24 cellular contexts compared by ENCODE assay signal in the genomic region with DNA sequence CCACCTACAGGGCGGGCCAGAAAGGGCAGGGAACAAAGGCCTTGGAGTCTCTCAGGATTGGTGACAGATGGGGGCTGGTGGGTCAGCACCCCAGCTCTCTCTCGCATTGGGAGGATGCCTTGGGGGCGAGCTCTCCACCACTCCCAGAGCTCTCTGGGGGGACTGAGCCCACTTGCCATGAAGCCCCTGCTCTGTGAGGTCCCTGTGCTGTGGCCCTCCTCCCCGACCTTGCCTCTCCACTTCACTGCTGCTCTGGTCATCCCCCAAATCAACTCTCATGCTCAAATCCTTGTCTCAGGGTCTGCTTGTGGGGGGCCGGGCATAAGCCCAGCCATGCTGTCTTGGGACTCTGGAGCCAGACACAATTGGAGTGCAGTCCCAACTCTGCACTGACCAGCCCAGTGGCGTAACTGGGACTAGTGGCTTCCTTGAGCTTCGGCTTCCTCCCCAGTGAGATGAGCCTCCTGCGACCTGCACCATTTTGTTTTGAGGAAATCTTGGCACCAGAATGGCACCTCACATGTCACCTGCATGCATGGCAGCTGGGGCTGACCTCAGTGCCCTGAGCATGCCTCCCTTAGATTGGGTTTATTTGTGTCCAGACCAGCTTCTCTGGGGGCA.
"Had no signal": no experiment of that assay in that cellular context is flagged by ENCODE, and none has a peak within 500 bp of the region (broad histone marks: within the 10 kb centered on the region; RNA-seq: fewer than 3 reads in every experiment).

No MANE protein-coding gene starts in this region.

- H3K9me3 Mint-ChIP-seq: activated naive CD4-positive, alpha-beta T cell treated with anti-CD3 and anti-CD28 coated beads, Interleukin-2, amount 10 ng/mL, durations not matched to agents 7 days and 5 days; activated naive CD8-positive, alpha-beta T cell treated with anti-CD3 and anti-CD28 coated beads, Interleukin-2, amount 50 U/mL, for 24 hours; nephron progenitor cell; T-helper 1 cell treated with Interleukin-12 subunit alpha and Interleukin-12 subunit beta and Interleukin-4 antibody, amounts not matched to agents 30 μg/mL and 1 μg/mL, for 36 hours had no signal

- H3K27me3 Mint-ChIP-seq: activated naive CD4-positive, alpha-beta T cell treated with anti-CD3 and anti-CD28 coated beads, Interleukin-2, amount 10 ng/mL, durations not matched to agents 7 days and 5 days had no signal

- H3K4me1 ChIP-seq: esophagus muscularis mucosa, parathyroid adenoma, right atrium auricular region, tibial nerve had no signal

- FAIRE-seq: frontal cortex, TTC549 had no signal

- H3K4me1 Mint-ChIP-seq: activated naive CD4-positive, alpha-beta T cell treated with anti-CD3 and anti-CD28 coated beads, Interleukin-2, amount 10 ng/mL, durations not matched to agents 7 days and 5 days had no signal

- ATAC-seq: activated CD4-positive, CD25-positive, alpha-beta regulatory T cell treated with anti-CD3 and anti-CD28 coated beads, Interleukin-2, amount 50 U/mL, for 24 hours; activated naive CD8-positive, alpha-beta T cell treated with anti-CD3 and anti-CD28 coated beads, Interleukin-2, amount 50 U/mL, for 24 hours; left lung; lower lobe of right lung had no signal

- H3K4me3 Mint-ChIP-seq: activated naive CD4-positive, alpha-beta T cell treated with anti-CD3 and anti-CD28 coated beads, Interleukin-2, amount 10 ng/mL, durations not matched to agents 7 days and 5 days; activated naive CD8-positive, alpha-beta T cell treated with anti-CD3 and anti-CD28 coated beads, Interleukin-2, amount 50 U/mL, for 24 hours; nephron progenitor cell; T-helper 1 cell treated with Interleukin-12 subunit alpha and Interleukin-12 subunit beta and Interleukin-4 antibody, amounts not matched to agents 30 μg/mL and 1 μg/mL, for 36 hours had no signal

- H3K4me3 ChIP-seq: esophagus muscularis mucosa, left lung, lower lobe of right lung, right atrium auricular region, tibial nerve had no signal

- H3K9me3 ChIP-seq: esophagus muscularis mucosa, left lung, lower lobe of right lung, right atrium auricular region, tibial nerve had no signal

- H3K36me3 Mint-ChIP-seq: activated naive CD4-positive, alpha-beta T cell treated with anti-CD3 and anti-CD28 coated beads, Interleukin-2, amount 10 ng/mL, durations not matched to agents 7 days and 5 days had no signal

- DNase-seq: activated CD4-positive, alpha-beta T cell treated with anti-CD3 and anti-CD28 coated beads for 48 hours; activated CD4-positive, alpha-beta T cell treated with anti-CD3 and anti-CD28 coated beads, Interleukin-2, amount 50 U/mL, for 48 hours; activated CD8-positive, alpha-beta memory T cell treated with anti-CD3 and anti-CD28 coated beads for 24 hours; activated gamma-delta T cell; activated naive CD4-positive, alpha-beta T cell treated with anti-CD3 and anti-CD28 coated beads, Interleukin-2, amount 10 ng/mL, durations not matched to agents 7 days and 5 days; activated naive CD8-positive, alpha-beta T cell treated with anti-CD3 and anti-CD28 coated beads, Interleukin-2, amount 50 U/mL, for 24 hours; amygdala; caudate nucleus; lower lobe of right lung; mesenchymal stem cell; nephron progenitor cell; nucleus accumbens; stimulated activated naive CD4-positive, alpha-beta T cell; T-helper 9 cell; WERI-Rb-1 had no signal

- H3K27me3 ChIP-seq: esophagus muscularis mucosa, right atrium auricular region had no signal

- H3K9ac ChIP-seq: parathyroid adenoma had no signal

- H3K27ac ChIP-seq: esophagus muscularis mucosa, left lung, lower lobe of right lung, parathyroid adenoma, right atrium auricular region, tibial nerve, WERI-Rb-1 had no signal

- H3K36me3 ChIP-seq: esophagus muscularis mucosa, left lung, lower lobe of right lung, right atrium auricular region, tibial nerve, WERI-Rb-1 had no signal

- H3K27ac Mint-ChIP-seq: activated naive CD4-positive, alpha-beta T cell treated with anti-CD3 and anti-CD28 coated beads, Interleukin-2, amount 10 ng/mL, durations not matched to agents 7 days and 5 days; activated naive CD8-positive, alpha-beta T cell treated with anti-CD3 and anti-CD28 coated beads, Interleukin-2, amount 50 U/mL, for 24 hours; nephron progenitor cell; T-helper 1 cell treated with Interleukin-12 subunit alpha and Interleukin-12 subunit beta and Interleukin-4 antibody, amounts not matched to agents 30 μg/mL and 1 μg/mL, for 36 hours had no signal
